Comparison of ENCODE assay signal across 12 cellular contexts in the genomic region with DNA sequence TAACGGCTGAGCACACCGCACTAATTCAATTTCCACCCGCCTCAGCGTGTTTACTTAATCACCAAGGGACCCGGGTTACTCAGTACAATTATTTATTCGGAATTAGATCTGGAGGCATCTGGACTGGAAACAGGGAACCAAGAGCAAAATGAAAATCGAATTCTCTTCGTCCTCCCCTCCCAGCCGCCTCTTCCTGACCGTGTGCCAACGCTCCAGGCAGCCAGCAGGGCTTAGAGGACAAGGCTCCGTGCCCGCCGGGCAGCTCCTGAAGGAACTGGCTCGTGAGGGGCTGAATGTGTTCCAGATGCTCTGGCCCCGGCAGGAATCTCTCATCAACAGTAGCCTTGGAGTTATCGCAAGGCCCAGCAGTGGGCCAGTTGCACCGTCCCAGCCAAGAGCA. TPM values are rescaled to one million over a fixed set of nuclear protein-coding genes. Genes with fewer than 3 reads are reported as not detected.
DNase-seq lines count a peak whose midpoint lies in the region; ATAC-seq, FAIRE-seq and TF ChIP-seq lines count a peak whose summit lies in the region.
"Had no signal": no experiment of that assay in that cellular context is flagged by ENCODE, and none has a peak within 500 bp of the region (broad histone marks: within the 10 kb centered on the region; RNA-seq: fewer than 3 reads in every experiment).

No MANE protein-coding gene starts in this region.

- no peak overlapping the region for H3K27ac ChIP-seq in ACC112 (ENCODE audit: low read depth, low read length)
- H3K27ac ChIP-seq: C4-2B had no signal

- no peak for FAIRE-seq in RCC 7860 (lab: Jason Lieb, UNC)

- no peaks in the 10 kb centered on the region for H3K36me3 Mint-ChIP-seq in activated T-helper 17 cell treated with anti-CD3 and anti-CD28 coated beads, Interleukin-2, amount 50 U/mL, for 72 hours (ENCODE audit: low read depth)

- in situ Hi-C loops in astrocyte of the cerebellum (cut with HindIII; ENCODE audit: low sequenced_read_pairs): no loop called here

- H3K79me2 ChIP-seq in ACC112 (ENCODE audit: control insufficient read depth, insufficient read depth, low read length, unreplicated experiment): no peaks in the 10 kb centered on the region

- H3K4me1 ChIP-seq in ACC112 (ENCODE audit: control insufficient read depth, insufficient read depth, low read length, unreplicated experiment): peaks cover 12% of the 10 kb centered on the region

- peak overlapping the region; percentile 70 for H3K4me3 ChIP-seq in ACC112 (ENCODE audit: low read depth, low read length)
- peak overlapping the region; percentile 25 for H3K4me3 ChIP-seq in astrocyte of the cerebellum (ENCODE audit: low read depth, low read length)

- H3K4me1 Mint-ChIP-seq in activated T-helper 17 cell treated with anti-CD3 and anti-CD28 coated beads, Interleukin-2, amount 50 U/mL, for 72 hours: peaks cover 5% of the 10 kb centered on the region

- no peak overlapping the region for H3K4me3 Mint-ChIP-seq in activated T-helper 17 cell treated with anti-CD3 and anti-CD28 coated beads, Interleukin-2, amount 50 U/mL, for 72 hours
- H3K4me3 Mint-ChIP-seq: activated T-cell treated with anti-CD3 and anti-CD28 coated beads, Interleukin-2, amount 50 U/mL, for 4 hours had no signal

- no peak for TF ChIP-seq CTCF in astrocyte of the cerebellum (IDR thresholded peaks at IDR 0.05; ENCODE audit: low read depth, low read length, missing control alignments)

- DNase-seq in NCI-H1092 (lab: John Stamatoyannopoulos, UW) (peak; percentile 69), astrocyte of the cerebellum (ENCODE audit: low read depth) (no peak), midbrain (lab: John Stamatoyannopoulos, UW) (peak; percentile 8), RCC 7860 (ENCODE audit: low spot score) (no peak)
- DNase-seq in stimulated activated CD8-positive, alpha-beta memory T cell treated with anti-CD3 and anti-CD28 coated beads, Interleukin-4, amount 100 ng/mL, for 48 hours: no peak
- DNase-seq: activated T-cell treated with anti-CD3 and anti-CD28 coated beads, Interleukin-2, amount 50 U/mL, for 4 hours; T-helper 1 cell; trophoblast cell had no signal

- ATAC-seq in HG02759 (IDR thresholded peaks at IDR 0.05; ENCODE audit: unreplicated experiment): no peak
- ATAC-seq in activated T-helper 17 cell treated with anti-CD3 and anti-CD28 coated beads, Interleukin-2, amount 50 U/mL, for 72 hours (replicated peaks): no peak
- ATAC-seq: activated T-cell treated with anti-CD3 and anti-CD28 coated beads, Interleukin-2, amount 50 U/mL, for 4 hours had no signal

- peak overlapping the region; percentile 19 for H2AFZ ChIP-seq in ACC112 (ENCODE audit: low read length, unreplicated experiment)

- H3K27me3 Mint-ChIP-seq in activated T-helper 17 cell treated with anti-CD3 and anti-CD28 coated beads, Interleukin-2, amount 50 U/mL, for 72 hours: peaks cover 35% of the 10 kb centered on the region

- H3K9me3 Mint-ChIP-seq in activated T-helper 17 cell treated with anti-CD3 and anti-CD28 coated beads, Interleukin-2, amount 50 U/mL, for 72 hours: no peaks in the 10 kb centered on the region

- peaks cover 64% of the 10 kb centered on the region for H3K27me3 ChIP-seq in ACC112 (ENCODE audit: insufficient read depth, low read length)

- H3K27ac Mint-ChIP-seq in activated T-helper 17 cell treated with anti-CD3 and anti-CD28 coated beads, Interleukin-2, amount 50 U/mL, for 72 hours: no peak overlapping the region

- H3K36me3 ChIP-seq in ACC112 (ENCODE audit: insufficient read depth, low read length): no peaks in the 10 kb centered on the region

RNA-seq across cellular contexts. Expression of a gene that starts 23.4 kb away (rescaled TPM):
- total RNA-seq in activated T-helper 17 cell treated with anti-CD3 and anti-CD28 coated beads, Interleukin-2, amount 50 U/mL, for 72 hours: 10 to 100 TPM; 59.0 to 91.3 TPM

Comparison
In these comparisons a context has a peak if more than half of its experiments do, and no peak if none do; other contexts are left out.
1. DNase-seq: peak in NCI-H1092 (single experiment) and midbrain (single experiment); none in astrocyte of the cerebellum (single experiment), RCC 7860 (single experiment) and stimulated activated CD8-positive, alpha-beta memory T cell treated with anti-CD3 and anti-CD28 coated beads, Interleukin-4, amount 100 ng/mL, for 48 hours (single experiment).